1 cellular context compared by ENCODE assay signal in the genomic region with DNA sequence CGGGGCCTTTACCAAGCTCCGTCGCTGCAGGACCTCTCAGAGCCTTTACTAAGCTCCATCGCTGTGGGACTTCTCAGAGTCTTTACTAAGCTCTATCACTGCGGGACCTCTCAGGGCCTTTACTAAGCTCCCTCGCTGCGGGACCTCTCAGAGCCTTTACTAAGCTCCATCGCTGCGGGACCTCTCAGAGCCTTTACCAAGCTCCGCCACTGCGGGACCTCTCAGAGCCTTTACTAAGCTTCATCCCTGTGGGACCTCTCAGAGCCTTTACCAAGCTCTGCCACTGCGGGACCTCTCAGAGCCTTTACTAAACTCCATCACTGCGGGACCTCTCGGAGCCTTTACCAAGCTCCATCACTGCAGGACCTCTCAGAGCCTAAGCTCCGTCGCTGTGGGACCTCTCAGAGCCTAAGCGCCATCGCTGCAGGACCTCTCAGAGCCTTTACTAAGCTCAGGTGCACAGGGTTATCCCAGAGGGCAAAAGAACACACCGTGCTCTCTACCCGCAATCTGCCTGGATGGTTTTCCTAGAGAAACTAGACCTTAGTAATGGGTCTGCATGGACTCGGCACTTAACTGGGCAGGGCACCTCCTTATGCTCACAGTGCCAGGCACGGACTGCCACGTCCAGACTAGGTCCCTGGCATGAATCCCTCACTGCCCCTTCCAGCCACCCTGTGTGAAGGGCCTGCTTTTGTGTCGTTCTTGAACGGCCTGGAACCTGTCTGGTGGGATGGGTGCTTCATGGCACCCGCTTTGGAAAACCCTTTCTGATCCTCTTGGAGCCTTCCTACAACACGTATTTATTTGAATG.
TF ChIP-seq lines count a peak whose summit lies in the region.

No MANE protein-coding gene starts in this region.

TF ChIP-seq in H1, 55 proteins besides CTCF, POLR2A, EP300 and RAD21:
- TF ChIP-seq CHD1 (IDR thresholded peaks at IDR 0.05; ENCODE audit: low read depth, low read length) = no peak
- TF ChIP-seq RFX5 (IDR thresholded peaks at IDR 0.05; ENCODE audit: borderline replicate concordance, low read depth, low read length) = no peak
- no peak for TF ChIP-seq KDM1A (IDR thresholded peaks at IDR 0.05; ENCODE audit: borderline replicate concordance, low read length)
- no peak for TF ChIP-seq TAF7 (optimal IDR thresholded peaks at IDR 0.05; ENCODE audit: borderline replicate concordance, low read depth, low read length)
- TF ChIP-seq, protein P1, sequence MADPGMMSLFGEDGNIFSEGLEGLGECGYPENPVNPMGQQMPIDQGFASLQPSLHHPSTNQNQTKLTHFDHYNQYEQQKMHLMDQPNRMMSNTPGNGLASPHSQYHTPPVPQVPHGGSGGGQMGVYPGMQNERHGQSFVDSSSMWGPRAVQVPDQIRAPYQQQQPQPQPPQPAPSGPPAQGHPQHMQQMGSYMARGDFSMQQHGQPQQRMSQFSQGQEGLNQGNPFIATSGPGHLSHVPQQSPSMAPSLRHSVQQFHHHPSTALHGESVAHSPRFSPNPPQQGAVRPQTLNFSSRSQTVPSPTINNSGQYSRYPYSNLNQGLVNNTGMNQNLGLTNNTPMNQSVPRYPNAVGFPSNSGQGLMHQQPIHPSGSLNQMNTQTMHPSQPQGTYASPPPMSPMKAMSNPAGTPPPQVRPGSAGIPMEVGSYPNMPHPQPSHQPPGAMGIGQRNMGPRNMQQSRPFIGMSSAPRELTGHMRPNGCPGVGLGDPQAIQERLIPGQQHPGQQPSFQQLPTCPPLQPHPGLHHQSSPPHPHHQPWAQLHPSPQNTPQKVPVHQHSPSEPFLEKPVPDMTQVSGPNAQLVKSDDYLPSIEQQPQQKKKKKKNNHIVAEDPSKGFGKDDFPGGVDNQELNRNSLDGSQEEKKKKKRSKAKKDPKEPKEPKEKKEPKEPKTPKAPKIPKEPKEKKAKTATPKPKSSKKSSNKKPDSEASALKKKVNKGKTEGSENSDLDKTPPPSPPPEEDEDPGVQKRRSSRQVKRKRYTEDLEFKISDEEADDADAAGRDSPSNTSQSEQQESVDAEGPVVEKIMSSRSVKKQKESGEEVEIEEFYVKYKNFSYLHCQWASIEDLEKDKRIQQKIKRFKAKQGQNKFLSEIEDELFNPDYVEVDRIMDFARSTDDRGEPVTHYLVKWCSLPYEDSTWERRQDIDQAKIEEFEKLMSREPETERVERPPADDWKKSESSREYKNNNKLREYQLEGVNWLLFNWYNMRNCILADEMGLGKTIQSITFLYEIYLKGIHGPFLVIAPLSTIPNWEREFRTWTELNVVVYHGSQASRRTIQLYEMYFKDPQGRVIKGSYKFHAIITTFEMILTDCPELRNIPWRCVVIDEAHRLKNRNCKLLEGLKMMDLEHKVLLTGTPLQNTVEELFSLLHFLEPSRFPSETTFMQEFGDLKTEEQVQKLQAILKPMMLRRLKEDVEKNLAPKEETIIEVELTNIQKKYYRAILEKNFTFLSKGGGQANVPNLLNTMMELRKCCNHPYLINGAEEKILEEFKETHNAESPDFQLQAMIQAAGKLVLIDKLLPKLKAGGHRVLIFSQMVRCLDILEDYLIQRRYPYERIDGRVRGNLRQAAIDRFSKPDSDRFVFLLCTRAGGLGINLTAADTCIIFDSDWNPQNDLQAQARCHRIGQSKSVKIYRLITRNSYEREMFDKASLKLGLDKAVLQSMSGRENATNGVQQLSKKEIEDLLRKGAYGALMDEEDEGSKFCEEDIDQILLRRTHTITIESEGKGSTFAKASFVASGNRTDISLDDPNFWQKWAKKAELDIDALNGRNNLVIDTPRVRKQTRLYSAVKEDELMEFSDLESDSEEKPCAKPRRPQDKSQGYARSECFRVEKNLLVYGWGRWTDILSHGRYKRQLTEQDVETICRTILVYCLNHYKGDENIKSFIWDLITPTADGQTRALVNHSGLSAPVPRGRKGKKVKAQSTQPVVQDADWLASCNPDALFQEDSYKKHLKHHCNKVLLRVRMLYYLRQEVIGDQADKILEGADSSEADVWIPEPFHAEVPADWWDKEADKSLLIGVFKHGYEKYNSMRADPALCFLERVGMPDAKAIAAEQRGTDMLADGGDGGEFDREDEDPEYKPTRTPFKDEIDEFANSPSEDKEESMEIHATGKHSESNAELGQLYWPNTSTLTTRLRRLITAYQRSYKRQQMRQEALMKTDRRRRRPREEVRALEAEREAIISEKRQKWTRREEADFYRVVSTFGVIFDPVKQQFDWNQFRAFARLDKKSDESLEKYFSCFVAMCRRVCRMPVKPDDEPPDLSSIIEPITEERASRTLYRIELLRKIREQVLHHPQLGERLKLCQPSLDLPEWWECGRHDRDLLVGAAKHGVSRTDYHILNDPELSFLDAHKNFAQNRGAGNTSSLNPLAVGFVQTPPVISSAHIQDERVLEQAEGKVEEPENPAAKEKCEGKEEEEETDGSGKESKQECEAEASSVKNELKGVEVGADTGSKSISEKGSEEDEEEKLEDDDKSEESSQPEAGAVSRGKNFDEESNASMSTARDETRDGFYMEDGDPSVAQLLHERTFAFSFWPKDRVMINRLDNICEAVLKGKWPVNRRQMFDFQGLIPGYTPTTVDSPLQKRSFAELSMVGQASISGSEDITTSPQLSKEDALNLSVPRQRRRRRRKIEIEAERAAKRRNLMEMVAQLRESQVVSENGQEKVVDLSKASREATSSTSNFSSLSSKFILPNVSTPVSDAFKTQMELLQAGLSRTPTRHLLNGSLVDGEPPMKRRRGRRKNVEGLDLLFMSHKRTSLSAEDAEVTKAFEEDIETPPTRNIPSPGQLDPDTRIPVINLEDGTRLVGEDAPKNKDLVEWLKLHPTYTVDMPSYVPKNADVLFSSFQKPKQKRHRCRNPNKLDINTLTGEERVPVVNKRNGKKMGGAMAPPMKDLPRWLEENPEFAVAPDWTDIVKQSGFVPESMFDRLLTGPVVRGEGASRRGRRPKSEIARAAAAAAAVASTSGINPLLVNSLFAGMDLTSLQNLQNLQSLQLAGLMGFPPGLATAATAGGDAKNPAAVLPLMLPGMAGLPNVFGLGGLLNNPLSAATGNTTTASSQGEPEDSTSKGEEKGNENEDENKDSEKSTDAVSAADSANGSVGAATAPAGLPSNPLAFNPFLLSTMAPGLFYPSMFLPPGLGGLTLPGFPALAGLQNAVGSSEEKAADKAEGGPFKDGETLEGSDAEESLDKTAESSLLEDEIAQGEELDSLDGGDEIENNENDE (IDR thresholded peaks at IDR 0.05; ENCODE audit: insufficient replicate concordance, low read length) = no peak
- TF ChIP-seq SP2 (IDR thresholded peaks at IDR 0.05; ENCODE audit: low read length) = no peak
- TF ChIP-seq TBP (IDR thresholded peaks at IDR 0.05; ENCODE audit: low read depth, low read length) = no peak
- no peak for TF ChIP-seq SIRT6 (IDR thresholded peaks at IDR 0.05; ENCODE audit: low read length)
- TF ChIP-seq GABPA (IDR thresholded peaks at IDR 0.05; ENCODE audit: borderline replicate concordance, insufficient read depth, low read length) = no peak
- TF ChIP-seq SRF (IDR thresholded peaks at IDR 0.05; ENCODE audit: low read depth, low read length) = no peak
- no peak for TF ChIP-seq JUND (IDR thresholded peaks at IDR 0.05; ENCODE audit: low read length)
- TF ChIP-seq YY1 (IDR thresholded peaks at IDR 0.05; ENCODE audit: low read depth, low read length) = no peak
- no peak for TF ChIP-seq BACH1 (IDR thresholded peaks at IDR 0.05; ENCODE audit: low read length)
- TF ChIP-seq TEAD4 (IDR thresholded peaks at IDR 0.05; ENCODE audit: low read depth, low read length) = no peak
